8 cellular contexts compared by ENCODE assay signal in genomic region chr11:10856689-10857603, GRCh38. TPM values are rescaled to one million over a fixed set of nuclear protein-coding genes. Genes with fewer than 3 reads are reported as not detected.
DNase-seq lines count a peak whose midpoint lies in the region; ATAC-seq and TF ChIP-seq lines count a peak whose summit lies in the region.

No MANE protein-coding gene starts in this region.

- peaks cover 0 to 49% (median 26%) of the 10 kb centered on the region in 9 donors for H3K4me1 ChIP-seq in heart right ventricle
- H3K4me1 ChIP-seq in parathyroid adenoma, result peaks cover 10% of the 10 kb centered on the region

- H3K4me3 ChIP-seq in AG09309 (ENCODE audit: control insufficient read depth, low read depth, low read length) (peak overlapping the region; percentile 90), GM12865 (ENCODE audit: low read depth, low read length) (peak overlapping the region; percentile 95), heart right ventricle (peak overlapping the region; percentile 70 to 89 (median 84)), parathyroid adenoma (ENCODE audit: low read depth, low read length) (peak overlapping the region; percentile 90)

- peak overlapping the region; percentile 100 for H3K4me3 Mint-ChIP-seq in activated naive CD8-positive, alpha-beta T cell treated with anti-CD3 and anti-CD28 coated beads, Interleukin-2, amount 10 ng/mL, durations not matched to agents 7 days and 5 days

- H3K9me3 ChIP-seq in heart right ventricle (no peaks in the 10 kb centered on the region), parathyroid adenoma (ENCODE audit: control insufficient read depth, low read length) (no peaks in the 10 kb centered on the region)

- POLR2A ChIA-PET in activated naive CD8-positive, alpha-beta T cell treated with anti-CD3 and anti-CD28 coated beads, Interleukin-2, amount 10 ng/mL, durations not matched to agents 7 days and 5 days (lab: Charles Lee), result interaction anchor here (1.0 to 6.2 kb wide), 12 partner anchors 8 to 1001 kb away, joined by 3 to 235 read pairs (median 8); partner anchors contain the start of genes CTR9 and EIF4G2

- H3K36me3 Mint-ChIP-seq in activated naive CD8-positive, alpha-beta T cell treated with anti-CD3 and anti-CD28 coated beads, Interleukin-2, amount 10 ng/mL, durations not matched to agents 7 days and 5 days, result peaks cover 30% of the 10 kb centered on the region

- intact Hi-C loops in heart right ventricle (cut with DNase I), result loop anchor here in 6 of 10 donors (2.0 to 10.0 kb wide), 7 partner anchors 45 to 75 kb away; partner anchors contain the start of gene EIF4G2 (in 3 of the 6)

- H3K79me2 ChIP-seq in parathyroid adenoma, result peaks cover 16% of the 10 kb centered on the region

- peak overlapping the region; percentile 90 to 99 (median 98) for H3K27ac ChIP-seq in heart right ventricle
- peak overlapping the region; percentile 99 for H3K27ac ChIP-seq in parathyroid adenoma

- peaks cover 23% of the 10 kb centered on the region for H3K4me1 Mint-ChIP-seq in activated naive CD8-positive, alpha-beta T cell treated with anti-CD3 and anti-CD28 coated beads, Interleukin-2, amount 10 ng/mL, durations not matched to agents 7 days and 5 days

- WGBS in heart right ventricle, 2 donors, result 2% methylated on average over 22 of the region's 22 CpGs

- peak overlapping the region; percentile 76 for H2AFZ ChIP-seq in parathyroid adenoma

- TF ChIP-seq CTCF in AG09309 (IDR thresholded peaks at IDR 0.05; ENCODE audit: control insufficient read depth, insufficient read depth, low read depth, low read length, missing control alignments), result no peak
- TF ChIP-seq CTCF in GM12865 (IDR thresholded peaks at IDR 0.05; ENCODE audit: insufficient read depth, low read depth, low read length, missing control alignments), result no peak
- TF ChIP-seq CTCF in heart right ventricle (IDR thresholded peaks at IDR 0.05), result no peak
- TF ChIP-seq CTCF in parathyroid adenoma (IDR thresholded peaks at IDR 0.05), result no peak

- H3K4me2 ChIP-seq in parathyroid adenoma (ENCODE audit: low read length), result peak overlapping the region; percentile 83

- no peak for DNase-seq in AG09309 (ENCODE audit: low read depth)
- peak; percentile 62 for DNase-seq in GM12865 (ENCODE audit: low read depth)
- peak; percentile 57 for DNase-seq in NCI-H1105 treated with DMSO at 0.1 percent for 48 hours (lab: John Stamatoyannopoulos, UW)
- DNase-seq in activated naive CD8-positive, alpha-beta T cell treated with anti-CD3 and anti-CD28 coated beads, Interleukin-2, amount 10 ng/mL, durations not matched to agents 7 days and 5 days, result no peak
- DNase-seq in heart right ventricle, result peak in 1 of 2 donors; percentile 43
- no peak for DNase-seq in NCI-H128 (lab: John Stamatoyannopoulos, UW; ENCODE audit: unreplicated experiment)

- H3K27ac Mint-ChIP-seq in activated naive CD8-positive, alpha-beta T cell treated with anti-CD3 and anti-CD28 coated beads, Interleukin-2, amount 10 ng/mL, durations not matched to agents 7 days and 5 days, result peak overlapping the region; percentile 100

- H3K36me3 ChIP-seq in heart right ventricle, result peaks cover 0 to 43% (median 38%) of the 10 kb centered on the region in 9 donors
- no peaks in the 10 kb centered on the region for H3K36me3 ChIP-seq in parathyroid adenoma (ENCODE audit: control insufficient read depth, insufficient read depth, low read length)

- H3K9ac ChIP-seq in parathyroid adenoma, result peak overlapping the region; percentile 77

- H3K9me3 Mint-ChIP-seq in activated naive CD8-positive, alpha-beta T cell treated with anti-CD3 and anti-CD28 coated beads, Interleukin-2, amount 10 ng/mL, durations not matched to agents 7 days and 5 days, result no peaks in the 10 kb centered on the region

- peak; percentile 25 for ATAC-seq in HG02759 (IDR thresholded peaks at IDR 0.05; ENCODE audit: unreplicated experiment)
- no peak for ATAC-seq in activated naive CD8-positive, alpha-beta T cell treated with anti-CD3 and anti-CD28 coated beads, Interleukin-2, amount 10 ng/mL, durations not matched to agents 7 days and 5 days (ENCODE audit: low read depth)
- peak; percentile 8 to 40 (median 20) for ATAC-seq in heart right ventricle

- H3K27me3 ChIP-seq in heart right ventricle, result no peaks in the 10 kb centered on the region
- no peaks in the 10 kb centered on the region for H3K27me3 ChIP-seq in parathyroid adenoma (ENCODE audit: control insufficient read depth, insufficient read depth, low read length)

- H3K27me3 Mint-ChIP-seq in activated naive CD8-positive, alpha-beta T cell treated with anti-CD3 and anti-CD28 coated beads, Interleukin-2, amount 10 ng/mL, durations not matched to agents 7 days and 5 days, result no peaks in the 10 kb centered on the region

RNA-seq across cellular contexts. Expression of gene ZBED5, which starts 0.9 kb away (rescaled TPM):
- total RNA-seq in activated naive CD8-positive, alpha-beta T cell treated with anti-CD3 and anti-CD28 coated beads, Interleukin-2, amount 10 ng/mL, durations not matched to agents 7 days and 5 days, result 10 to 100 TPM; 69.7 to 72.0 TPM
- total RNA-seq in heart right ventricle, result 10 to 100 TPM; 31.4 to 46.3 (median 39.6) TPM
- polyA plus RNA-seq in heart right ventricle, result 10 to 100 TPM; 19.4 to 63.3 TPM

RNA-seq across cellular contexts. Expression of gene EIF4G2, which starts 48.2 kb away (rescaled TPM):
- 100 to 1,000 TPM; 586 to 630 TPM for total RNA-seq in activated naive CD8-positive, alpha-beta T cell treated with anti-CD3 and anti-CD28 coated beads, Interleukin-2, amount 10 ng/mL, durations not matched to agents 7 days and 5 days
- total RNA-seq in heart right ventricle, result 1,000 to 10,000 TPM in 3 of 10 donors, 100 to 1,000 TPM in 7; 623 to 1,076 (median 970) TPM
- 100 to 1,000 TPM; 119 to 283 TPM for polyA plus RNA-seq in heart right ventricle

Comparison
In these comparisons a context has a peak if more than half of its experiments do, and no peak if none do; other contexts are left out.
1. DNase-seq: peak in GM12865 (single experiment) and NCI-H1105 treated with DMSO at 0.1 percent for 48 hours (single experiment); none in AG09309 (single experiment), activated naive CD8-positive, alpha-beta T cell treated with anti-CD3 and anti-CD28 coated beads, Interleukin-2, amount 10 ng/mL, durations not matched to agents 7 days and 5 days (single experiment) and NCI-H128 (single experiment).
2. Peak in every context shown above with its lines, with median percentiles within 50 percentile points of each other: H3K4me3 ChIP-seq.